Comparison of ENCODE assay signal across 1 cellular context in the genomic region with DNA sequence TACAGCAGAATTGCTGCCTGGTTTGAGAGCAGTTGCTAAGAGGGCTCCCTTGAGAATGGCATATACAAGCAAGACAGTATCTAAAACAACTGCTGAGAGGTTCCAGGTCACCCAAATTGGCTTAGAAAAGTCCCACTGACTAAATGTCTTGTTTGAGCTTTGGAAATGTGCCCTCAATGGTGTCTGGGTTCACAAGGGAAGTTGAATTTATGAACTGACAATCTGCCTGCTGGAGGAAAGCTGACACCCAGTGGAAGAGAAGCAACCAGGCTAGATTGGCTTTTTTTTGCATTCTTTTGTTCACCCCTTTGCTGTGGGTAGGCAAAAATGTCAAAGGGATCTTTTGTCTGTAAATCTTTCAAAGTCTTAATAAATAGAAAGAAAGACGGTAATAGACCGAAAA.
TF ChIP-seq lines count a peak whose summit lies in the region.

No MANE protein-coding gene starts in this region.

TF ChIP-seq in K562, 482 proteins besides CTCF, POLR2A, EP300 and RAD21:
- TF ChIP-seq FOXO4 (CRISPR knock-in tag; IDR thresholded peaks at IDR 0.05) (no peak), E2F8 (IDR thresholded peaks at IDR 0.05; ENCODE audit: low read depth, partially characterized antibody) (no peak), ZNF512 (tag; IDR thresholded peaks at IDR 0.05) (no peak), PHF21A (IDR thresholded peaks at IDR 0.05; ENCODE audit: borderline replicate concordance, low read depth) (no peak), TAF1 (IDR thresholded peaks at IDR 0.05; ENCODE audit: control insufficient read depth, extremely low read depth, insufficient read depth, low read length, severe bottlenecking) (no peak), NFATC3 (IDR thresholded peaks at IDR 0.05) (no peak), CREM (IDR thresholded peaks at IDR 0.05; ENCODE audit: low read depth) (no peak), POU5F1 (IDR thresholded peaks at IDR 0.05; ENCODE audit: borderline replicate concordance, low read depth, low read length, partially characterized antibody) (no peak), TFE3 (CRISPR knock-in tag; IDR thresholded peaks at IDR 0.05) (no peak), L3MBTL2 (IDR thresholded peaks at IDR 0.05) (no peak), PHF8 (IDR thresholded peaks at IDR 0.05; ENCODE audit: borderline replicate concordance, low read length) (no peak), ZNF121 (CRISPR knock-in tag; conservative IDR thresholded peaks at IDR 0.05) (no peak), DPF2 (IDR thresholded peaks at IDR 0.05) (no peak), ZNF695 (CRISPR knock-in tag; IDR thresholded peaks at IDR 0.05) (no peak), TGIF2 (CRISPR knock-in tag; IDR thresholded peaks at IDR 0.05) (no peak), CEBPB (tag; IDR thresholded peaks at IDR 0.05) (no peak), SRSF7 (optimal IDR thresholded peaks at IDR 0.05; ENCODE audit: low read depth, low read length) (no peak)
- TF ChIP-seq, protein P1, sequence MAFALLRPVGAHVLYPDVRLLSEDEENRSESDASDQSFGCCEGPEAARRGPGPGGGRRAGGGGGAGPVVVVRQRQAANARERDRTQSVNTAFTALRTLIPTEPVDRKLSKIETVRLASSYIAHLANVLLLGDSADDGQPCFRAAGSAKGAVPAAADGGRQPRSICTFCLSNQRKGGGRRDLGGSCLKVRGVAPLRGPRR (CRISPR knock-in tag; IDR thresholded peaks at IDR 0.05), result no peak
